ENCODE assay signal across 25 cellular contexts in genomic region chr1:2937805-2938204, GRCh38.
"Had no signal": no experiment of that assay in that cellular context is flagged by ENCODE, and none has a peak within 500 bp of the region (broad histone marks: within the 10 kb centered on the region; RNA-seq: fewer than 3 reads in every experiment).

No MANE protein-coding gene starts in this region.

- H3K27ac ChIP-seq: dorsolateral prefrontal cortex, epithelial cell of prostate, gastrocnemius medialis, neural progenitor cell, right lobe of liver, thoracic aorta, tibial nerve, upper lobe of right lung, uterus had no signal

- DNase-seq: effector CD4-positive, alpha-beta T cell; foreskin fibroblast; gastrocnemius medialis; head of caudate nucleus; mesenchymal stem cell; midbrain; naive thymus-derived CD4-positive, alpha-beta T cell; nucleus accumbens; small intestine; stimulated activated CD4-positive, alpha-beta T cell treated with anti-CD3 and anti-CD28 coated beads, Interleukin-15, amount 100 ng/mL, for 24 hours; stimulated activated CD4-positive, alpha-beta T cell treated with anti-CD3 and anti-CD28 coated beads, Interleukin-2, amount 100 ng/mL, for 48 hours; stimulated activated naive B cell treated with anti-CD40 and anti-IgM and Interleukin-4, amounts not matched to agents 10 μg/mL and 1 μg/mL and 100 μg/mL, for 72 hours; upper lobe of right lung; uterus had no signal

- H3K36me3 ChIP-seq: gastrocnemius medialis, neural progenitor cell, pancreas, right lobe of liver, thoracic aorta, tibial nerve, upper lobe of right lung, uterus had no signal

- H3K4me1 ChIP-seq: gastrocnemius medialis, neural progenitor cell, pancreas, right lobe of liver, tibial nerve, upper lobe of right lung, uterus had no signal

- H3K4me3 ChIP-seq: dorsolateral prefrontal cortex, gastrocnemius medialis, neural progenitor cell, pancreas, right lobe of liver, thoracic aorta, tibial nerve, upper lobe of right lung, uterus had no signal

- H3K4me2 ChIP-seq: neural progenitor cell had no signal

- H3K27me3 ChIP-seq: neural progenitor cell, pancreas, right lobe of liver, uterus had no signal

- FAIRE-seq: colon, keratinocyte, pancreas, small intestine had no signal

- H3K9me3 ChIP-seq: gastrocnemius medialis, pancreas, right lobe of liver, upper lobe of right lung had no signal

- H2AFZ ChIP-seq: neural progenitor cell had no signal

- H3K9ac ChIP-seq: neural progenitor cell had no signal

- ATAC-seq: esophagus mucosa; gastrocnemius medialis; left lobe of liver; naive thymus-derived CD4-positive, alpha-beta T cell; right lobe of liver; stimulated activated naive B cell treated with anti-CD40 and anti-IgM and Interleukin-4, amounts not matched to agents 10 μg/mL and 1 μg/mL and 100 μg/mL, for 72 hours; upper lobe of right lung had no signal
